In the genomic region with DNA sequence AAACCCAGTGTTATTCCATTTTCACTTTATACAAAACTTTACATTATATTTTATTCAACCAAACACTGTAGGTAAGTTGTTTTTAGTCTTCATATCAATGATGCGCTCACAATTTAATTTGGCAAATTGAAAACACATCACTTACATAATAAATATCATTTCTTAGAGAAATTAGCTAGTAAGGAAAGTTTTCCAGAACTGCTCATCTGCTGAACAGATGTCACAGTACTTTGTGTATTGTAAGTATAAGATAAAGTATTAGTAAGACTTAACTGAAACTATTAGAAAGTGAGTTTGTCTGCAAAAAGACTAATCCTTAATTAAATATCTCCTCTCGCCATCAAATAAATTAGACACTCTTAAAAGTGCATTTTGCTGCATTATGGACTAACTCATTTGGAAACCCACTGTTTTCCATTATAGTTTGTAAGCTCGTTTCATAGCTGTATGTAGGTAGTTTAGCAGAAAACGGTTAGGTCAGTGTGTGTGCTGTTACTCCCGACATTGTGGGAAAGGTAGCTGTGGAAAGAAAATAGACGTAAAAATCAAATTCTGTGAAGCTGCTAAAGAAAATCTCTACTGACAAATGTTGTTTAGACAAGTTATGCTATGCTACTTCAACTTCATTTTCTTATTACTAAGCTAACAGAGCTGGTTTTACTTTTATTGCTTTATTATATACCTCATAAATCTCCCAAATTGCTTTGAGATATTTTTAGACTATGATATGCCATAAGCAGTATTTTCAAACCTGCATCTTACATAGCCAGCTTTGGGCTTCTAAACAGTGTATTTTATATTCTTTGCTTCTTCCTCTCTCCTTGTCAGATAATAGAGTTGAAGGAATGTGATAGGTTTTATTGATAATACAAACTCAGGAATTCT, we compare ENCODE assay signal across 17 cellular contexts.
"Had no signal": no experiment of that assay in that cellular context is flagged by ENCODE, and none has a peak within 500 bp of the region (broad histone marks: within the 10 kb centered on the region; RNA-seq: fewer than 3 reads in every experiment).

No MANE protein-coding gene starts in this region.

- H3K36me3 Mint-ChIP-seq: activated naive CD8-positive, alpha-beta T cell treated with anti-CD3 and anti-CD28 coated beads, Interleukin-2, amount 10 ng/mL, durations not matched to agents 7 days and 5 days; natural killer cell had no signal

- H3K36me3 ChIP-seq: prostate gland, suprapubic skin had no signal

- DNase-seq: activated naive CD4-positive, alpha-beta T cell; activated naive CD8-positive, alpha-beta T cell treated with anti-CD3 and anti-CD28 coated beads, Interleukin-2, amount 10 ng/mL, durations not matched to agents 7 days and 5 days; activated T-cell treated with anti-CD3 and anti-CD28 coated beads for 4 hours; aorta; dermis blood vessel endothelial cell; effector memory CD8-positive, alpha-beta T cell; heart right ventricle; natural killer cell; nucleus accumbens; right cardiac atrium had no signal

- H3K27me3 Mint-ChIP-seq: activated naive CD8-positive, alpha-beta T cell treated with anti-CD3 and anti-CD28 coated beads, Interleukin-2, amount 10 ng/mL, durations not matched to agents 7 days and 5 days; effector memory CD8-positive, alpha-beta T cell; stimulated activated naive CD8-positive, alpha-beta T cell treated with anti-CD3 and anti-CD28 coated beads, Interleukin-15, Interleukin-2, amounts not matched to agents 100 ng/mL and 50 ng/mL, for 24 hours; type B pancreatic cell had no signal

- H3K9me3 ChIP-seq: gastroesophageal sphincter, heart right ventricle, prostate gland, suprapubic skin had no signal

- H3K4me3 Mint-ChIP-seq: activated naive CD8-positive, alpha-beta T cell treated with anti-CD3 and anti-CD28 coated beads, Interleukin-2, amount 10 ng/mL, durations not matched to agents 7 days and 5 days; effector memory CD8-positive, alpha-beta T cell; natural killer cell; stimulated activated naive CD8-positive, alpha-beta T cell treated with anti-CD3 and anti-CD28 coated beads, Interleukin-15, Interleukin-2, amounts not matched to agents 100 ng/mL and 50 ng/mL, for 24 hours; T-helper 2 cell treated with Interferon-gamma antibody and Interleukin-4, amounts not matched to agents 5 μg/mL and 100 μg/mL, for 36 hours; type B pancreatic cell had no signal

- H3K4me2 ChIP-seq: smooth muscle cell had no signal

- H3K27me3 ChIP-seq: gastroesophageal sphincter, heart right ventricle, suprapubic skin had no signal

- H3K4me1 Mint-ChIP-seq: activated naive CD8-positive, alpha-beta T cell treated with anti-CD3 and anti-CD28 coated beads, Interleukin-2, amount 10 ng/mL, durations not matched to agents 7 days and 5 days; natural killer cell had no signal

- H3K27ac ChIP-seq: gastroesophageal sphincter, heart right ventricle, prostate gland, suprapubic skin had no signal

- H3K27ac Mint-ChIP-seq: activated naive CD8-positive, alpha-beta T cell treated with anti-CD3 and anti-CD28 coated beads, Interleukin-2, amount 10 ng/mL, durations not matched to agents 7 days and 5 days; effector memory CD8-positive, alpha-beta T cell; natural killer cell; stimulated activated naive CD8-positive, alpha-beta T cell treated with anti-CD3 and anti-CD28 coated beads, Interleukin-15, Interleukin-2, amounts not matched to agents 100 ng/mL and 50 ng/mL, for 24 hours; T-helper 2 cell treated with Interferon-gamma antibody and Interleukin-4, amounts not matched to agents 5 μg/mL and 100 μg/mL, for 36 hours; type B pancreatic cell had no signal

- H3K4me1 ChIP-seq: heart right ventricle, prostate gland, suprapubic skin had no signal

- H3K9me3 Mint-ChIP-seq: activated naive CD8-positive, alpha-beta T cell treated with anti-CD3 and anti-CD28 coated beads, Interleukin-2, amount 10 ng/mL, durations not matched to agents 7 days and 5 days; effector memory CD8-positive, alpha-beta T cell; natural killer cell; stimulated activated naive CD8-positive, alpha-beta T cell treated with anti-CD3 and anti-CD28 coated beads, Interleukin-15, Interleukin-2, amounts not matched to agents 100 ng/mL and 50 ng/mL, for 24 hours; T-helper 2 cell treated with Interferon-gamma antibody and Interleukin-4, amounts not matched to agents 5 μg/mL and 100 μg/mL, for 36 hours; type B pancreatic cell had no signal

- H3K4me3 ChIP-seq: gastroesophageal sphincter, heart right ventricle, prostate gland, smooth muscle cell, suprapubic skin had no signal
